In the genomic region with DNA sequence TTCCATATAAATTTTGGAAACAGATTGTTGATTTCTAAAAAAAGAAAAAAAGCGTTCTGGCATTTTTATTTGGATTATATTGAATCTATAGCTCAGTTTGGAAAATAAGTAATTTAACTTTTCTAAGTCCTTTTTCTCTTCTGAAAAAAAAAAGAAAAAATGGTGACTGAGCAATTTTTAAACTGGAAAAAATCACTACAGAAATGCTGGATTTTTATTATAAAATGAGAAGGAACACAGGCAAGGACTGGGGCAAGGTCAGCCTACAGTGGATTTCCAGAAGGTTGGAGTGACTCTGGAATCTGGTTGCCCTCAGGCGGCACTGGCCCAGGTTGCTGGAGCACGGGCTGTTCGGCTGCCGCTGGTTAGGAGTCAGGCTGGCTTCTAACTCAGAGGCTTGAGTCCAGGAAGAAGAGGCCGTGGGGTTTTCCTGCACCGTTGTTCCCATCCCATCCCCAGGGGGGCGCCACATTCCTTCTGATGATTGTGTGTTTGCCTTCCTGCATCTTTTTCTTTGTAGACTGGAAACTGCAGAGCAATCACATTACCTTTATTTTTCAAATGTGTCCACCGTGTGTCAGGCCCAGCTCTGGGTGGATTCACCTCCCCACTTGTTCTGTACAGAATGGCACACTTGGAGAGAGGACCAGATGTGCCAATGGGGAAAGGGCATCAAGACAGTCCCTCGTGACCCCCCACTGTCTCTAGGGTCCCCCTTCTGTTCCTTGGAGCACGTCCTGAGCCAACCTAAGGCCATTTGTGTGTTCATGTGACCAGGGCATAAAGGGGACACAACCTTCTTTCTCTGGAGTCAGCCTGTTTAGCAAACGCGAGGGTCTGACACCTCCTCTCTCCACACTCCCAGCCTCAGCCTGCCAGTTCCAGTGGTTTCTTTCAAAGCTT, we compare ENCODE assay signal across 8 cellular contexts. TPM values are rescaled to one million over a fixed set of nuclear protein-coding genes. Genes with fewer than 3 reads are reported as not detected.
DNase-seq lines count a peak whose midpoint lies in the region; ATAC-seq and TF ChIP-seq lines count a peak whose summit lies in the region.

No MANE protein-coding gene starts in this region.

- H3K27me3 ChIP-seq in BE2C (no peaks in the 10 kb centered on the region; the same call in 1 of the 2 replicates), HAP-1 (ENCODE audit: low read depth) (no peaks in the 10 kb centered on the region), trophoblast cell (ENCODE audit: insufficient read depth, low read length) (no peaks in the 10 kb centered on the region)

- no peak overlapping the region for H2AFZ ChIP-seq in trophoblast cell (ENCODE audit: insufficient read depth, low read length, poor library complexity)

- H3K4me1 ChIP-seq in BE2C (no peaks in the 10 kb centered on the region), HAP-1 (no peaks in the 10 kb centered on the region), trophoblast cell (ENCODE audit: control insufficient read depth in 1 of 2, insufficient read depth in 2 of 2, low read length in 2 of 2) (peaks cover 11 to 20% of the 10 kb centered on the region in 2 experiments)

- H3K9me3 ChIP-seq in BE2C, result no peaks in the 10 kb centered on the region
- H3K9me3 ChIP-seq in HAP-1, result no peaks in the 10 kb centered on the region
- no peaks in the 10 kb centered on the region for H3K9me3 ChIP-seq in trophoblast cell (ENCODE audit: insufficient read depth, low read depth, low read length)

- H2BK5ac ChIP-seq in trophoblast cell (ENCODE audit: low read depth, low read length, poor library complexity), result no peak overlapping the region

- no peak overlapping the region for H4K91ac ChIP-seq in trophoblast cell (ENCODE audit: low read depth, low read length)

- no CpG with 5 or more reads among the region's 13 CpGs for WGBS in trophoblast cell (ENCODE audit: extremely low coverage, insufficient coverage, insufficient read length)

- no peak overlapping the region for H2BK120ac ChIP-seq in trophoblast cell (ENCODE audit: insufficient read depth, low read length, poor library complexity)

- H3K27ac ChIP-seq in trophoblast cell (ENCODE audit: low read depth, low read length), result no peak overlapping the region

- peak overlapping the region; percentile 10 for H4K12ac ChIP-seq in trophoblast cell (ENCODE audit: low read depth, low read length)

- H3K14ac ChIP-seq in trophoblast cell (ENCODE audit: low read length), result no peak overlapping the region

- H4K8ac ChIP-seq in trophoblast cell (ENCODE audit: low read depth, low read length), result no peak overlapping the region

- peak; percentile 81 for DNase-seq in BE2C
- DNase-seq in HAP-1 (ENCODE audit: low spot score in 2 of 2), result peak; percentile 63 to 87
- DNase-seq in NOMO-1 (lab: John Stamatoyannopoulos, UW; ENCODE audit: unreplicated experiment in 2 of 2), result peak; percentile 75 to 77
- peak; percentile 64 for DNase-seq in activated T-cell treated with anti-CD3 and anti-CD28 coated beads, Interleukin-2, amount 50 U/mL, for 1 hour
- DNase-seq in fibroblast of pulmonary artery (ENCODE audit: low read depth), result peak; percentile 44
- DNase-seq in trophoblast cell, result peak; percentile 46 to 56

- H3K4me3 ChIP-seq in BE2C (ENCODE audit: low read depth, low read length) (no peak overlapping the region), HAP-1 (no peak overlapping the region), fibroblast of pulmonary artery (replicated peaks; ENCODE audit: low read depth, low read length) (no peak overlapping the region), trophoblast cell (ENCODE audit: low read depth, low read length) (no peak overlapping the region)

- no peak overlapping the region for H3K23ac ChIP-seq in trophoblast cell (ENCODE audit: low read length)

- H3K79me1 ChIP-seq in trophoblast cell (ENCODE audit: low read length), result no peaks in the 10 kb centered on the region

- no peak overlapping the region for H2BK12ac ChIP-seq in trophoblast cell (ENCODE audit: low read length)

- ATAC-seq in HG02610 (IDR thresholded peaks at IDR 0.05; ENCODE audit: unreplicated experiment) (no peak), HG03571 (IDR thresholded peaks at IDR 0.05; ENCODE audit: unreplicated experiment) (no peak)

- H3K4ac ChIP-seq in trophoblast cell (ENCODE audit: low read depth, low read length), result no peak overlapping the region

- in situ Hi-C loops in HAP-1 (cut with MboI; ENCODE audit: low sequenced_read_pairs), result no loop called here

- H3K36me3 ChIP-seq in BE2C (no peaks in the 10 kb centered on the region), HAP-1 (replicated peaks) (no peaks in the 10 kb centered on the region), trophoblast cell (ENCODE audit: control insufficient read depth in 1 of 2, insufficient read depth in 2 of 2, low read length in 2 of 2) (no peaks in the 10 kb centered on the region)

- TF ChIP-seq CTCF in BE2C (IDR thresholded peaks at IDR 0.05; ENCODE audit: low read depth, low read length), result peak; percentile 84
- peak; percentile 60 for TF ChIP-seq CTCF in fibroblast of pulmonary artery (IDR thresholded peaks at IDR 0.05; ENCODE audit: low read length, missing control alignments)

- H3K9ac ChIP-seq in trophoblast cell (ENCODE audit: low read length), result no peak overlapping the region

- no peaks in the 10 kb centered on the region for H3K79me2 ChIP-seq in trophoblast cell (ENCODE audit: control insufficient read depth, insufficient read depth, low read length, poor library complexity)

- no peak overlapping the region for H3K18ac ChIP-seq in trophoblast cell (ENCODE audit: low read length)

- no peak overlapping the region for H2AK5ac ChIP-seq in trophoblast cell (ENCODE audit: low read length)

- H3K4me2 ChIP-seq in trophoblast cell (ENCODE audit: low read length), result no peak overlapping the region

RNA-seq across cellular contexts. Expression of a gene that starts 44.5 kb away (rescaled TPM):
- polyA plus RNA-seq in BE2C (2012; ENCODE audit: insufficient read depth, insufficient read length, low read depth), result 174 TPM
- 79.8 and 83.8 TPM in 2 replicates for polyA plus RNA-seq in trophoblast cell (2013)
